In the genomic region with DNA sequence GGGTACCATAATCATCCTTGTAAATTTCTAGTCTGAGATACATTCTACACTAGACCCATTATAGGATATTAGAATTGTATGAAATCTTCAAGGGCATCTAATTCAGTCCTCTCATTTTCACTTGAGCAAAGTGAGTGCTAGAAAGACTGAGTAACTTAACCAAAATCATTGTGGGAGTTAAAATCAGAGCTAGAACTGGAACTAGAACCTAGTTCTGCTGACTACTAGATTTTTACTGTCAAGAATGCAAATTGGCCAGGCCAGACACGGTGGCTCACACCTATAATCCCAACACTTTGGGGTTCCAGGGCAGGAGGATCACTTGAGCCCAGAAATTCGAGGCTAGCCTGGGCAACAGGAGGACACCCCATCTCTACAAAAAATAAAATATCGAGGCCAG, we compare ENCODE assay signal across 17 cellular contexts. TPM values are rescaled to one million over a fixed set of nuclear protein-coding genes. Genes with fewer than 3 reads are reported as not detected.
DNase-seq lines count a peak whose midpoint lies in the region; ATAC-seq and TF ChIP-seq lines count a peak whose summit lies in the region.
"Had no signal": no experiment of that assay in that cellular context is flagged by ENCODE, and none has a peak within 500 bp of the region (broad histone marks: within the 10 kb centered on the region; RNA-seq: fewer than 3 reads in every experiment).

No MANE protein-coding gene starts in this region.

- no peaks in the 10 kb centered on the region for H3K27me3 Mint-ChIP-seq in activated CD4-positive, alpha-beta T cell treated with anti-CD3 and anti-CD28 coated beads for 36 hours
- no peaks in the 10 kb centered on the region for H3K27me3 Mint-ChIP-seq in natural killer cell (ENCODE audit: low read depth in 2 of 2)
- no peaks in the 10 kb centered on the region for H3K27me3 Mint-ChIP-seq in natural killer cell treated with Interleukin-12 subunit alpha and Interleukin-12 subunit beta and Interleukin-15 and Interleukin-18, amount 100 ng/mL, for 72 hours
- H3K27me3 Mint-ChIP-seq in central memory CD8-positive, alpha-beta T cell, result no peaks in the 10 kb centered on the region

- no peak for DNase-seq in activated CD4-positive, alpha-beta T cell treated with anti-CD3 and anti-CD28 coated beads for 36 hours
- DNase-seq in activated CD4-positive, alpha-beta T cell treated with anti-CD3 and anti-CD28 coated beads for 1 hour, result no peak
- no peak for DNase-seq in natural killer cell
- DNase-seq in natural killer cell treated with Interleukin-12 subunit alpha and Interleukin-12 subunit beta and Interleukin-15 and Interleukin-18, amount 100 ng/mL, for 72 hours (ENCODE audit: low spot score), result no peak
- no peak for DNase-seq in central memory CD8-positive, alpha-beta T cell (ENCODE audit: low spot score in 2 of 2)
- no peak for DNase-seq in NCI-H1417 (lab: John Stamatoyannopoulos, UW)
- no peak for DNase-seq in posterior vena cava (ENCODE audit: low spot score)
- DNase-seq: BE2C, IMR-90, Karpas-422, MG63, NCI-H1092, NCI-H2227 treated with DMSO at 0.1 percent for 48 hours, NCI-H524, Peyer's patch had no signal

- no peaks in the 10 kb centered on the region for H3K9me3 Mint-ChIP-seq in activated CD4-positive, alpha-beta T cell treated with anti-CD3 and anti-CD28 coated beads for 36 hours (ENCODE audit: low read depth)
- H3K9me3 Mint-ChIP-seq in natural killer cell, result no peaks in the 10 kb centered on the region
- H3K9me3 Mint-ChIP-seq in natural killer cell treated with Interleukin-12 subunit alpha and Interleukin-12 subunit beta and Interleukin-15 and Interleukin-18, amount 100 ng/mL, for 72 hours, result no peaks in the 10 kb centered on the region
- no peaks in the 10 kb centered on the region for H3K9me3 Mint-ChIP-seq in central memory CD8-positive, alpha-beta T cell

- ATAC-seq in activated CD4-positive, alpha-beta T cell treated with anti-CD3 and anti-CD28 coated beads for 36 hours, result no peak
- ATAC-seq in natural killer cell, result no peak
- ATAC-seq in natural killer cell treated with Interleukin-12 subunit alpha and Interleukin-12 subunit beta and Interleukin-15 and Interleukin-18, amount 100 ng/mL, for 72 hours, result no peak
- ATAC-seq in central memory CD8-positive, alpha-beta T cell (replicated peaks; ENCODE audit: extremely low read depth, poor library complexity, severe bottlenecking), result no peak
- ATAC-seq in GM21447 (IDR thresholded peaks at IDR 0.05; ENCODE audit: unreplicated experiment), result no peak
- ATAC-seq: Right ventricle myocardium inferior had no signal

- H3K4me3 Mint-ChIP-seq in activated CD4-positive, alpha-beta T cell treated with anti-CD3 and anti-CD28 coated beads for 36 hours, result no peak overlapping the region
- no peak overlapping the region for H3K4me3 Mint-ChIP-seq in natural killer cell
- H3K4me3 Mint-ChIP-seq in natural killer cell treated with Interleukin-12 subunit alpha and Interleukin-12 subunit beta and Interleukin-15 and Interleukin-18, amount 100 ng/mL, for 72 hours, result no peak overlapping the region
- peak overlapping the region; percentile 20 for H3K4me3 Mint-ChIP-seq in central memory CD8-positive, alpha-beta T cell

- H3K4me1 Mint-ChIP-seq in activated CD4-positive, alpha-beta T cell treated with anti-CD3 and anti-CD28 coated beads for 36 hours, result peaks cover 87% of the 10 kb centered on the region
- H3K4me1 Mint-ChIP-seq in natural killer cell, result peaks cover 67 to 73% of the 10 kb centered on the region in 2 donors
- H3K4me1 Mint-ChIP-seq in natural killer cell treated with Interleukin-12 subunit alpha and Interleukin-12 subunit beta and Interleukin-15 and Interleukin-18, amount 100 ng/mL, for 72 hours (ENCODE audit: low read depth in 2 of 2), result peaks cover 49 to 76% of the 10 kb centered on the region in 2 donors
- peaks cover 85% of the 10 kb centered on the region for H3K4me1 Mint-ChIP-seq in central memory CD8-positive, alpha-beta T cell

- CTCF ChIA-PET in activated CD4-positive, alpha-beta T cell treated with anti-CD3 and anti-CD28 coated beads for 36 hours (lab: Charles Lee), result interaction anchor here (0.6 to 1.0 kb wide), 2 partner anchors 15 to 243 kb away, joined by 4 to 5 read pairs; no protein-coding TSS in a partner anchor

- POLR2A ChIA-PET in activated CD4-positive, alpha-beta T cell treated with anti-CD3 and anti-CD28 coated beads for 36 hours (lab: Charles Lee), result no interaction called here

- peak overlapping the region; percentile 20 for H3K27ac Mint-ChIP-seq in activated CD4-positive, alpha-beta T cell treated with anti-CD3 and anti-CD28 coated beads for 36 hours
- peak overlapping the region; percentile 29 to 83 for H3K27ac Mint-ChIP-seq in natural killer cell
- no peak overlapping the region for H3K27ac Mint-ChIP-seq in natural killer cell treated with Interleukin-12 subunit alpha and Interleukin-12 subunit beta and Interleukin-15 and Interleukin-18, amount 100 ng/mL, for 72 hours
- no peak overlapping the region for H3K27ac Mint-ChIP-seq in central memory CD8-positive, alpha-beta T cell (ENCODE audit: low read depth)

- H3K36me3 Mint-ChIP-seq in activated CD4-positive, alpha-beta T cell treated with anti-CD3 and anti-CD28 coated beads for 36 hours (ENCODE audit: low read depth), result no peaks in the 10 kb centered on the region
- no peaks in the 10 kb centered on the region for H3K36me3 Mint-ChIP-seq in natural killer cell
- H3K36me3 Mint-ChIP-seq in natural killer cell treated with Interleukin-12 subunit alpha and Interleukin-12 subunit beta and Interleukin-15 and Interleukin-18, amount 100 ng/mL, for 72 hours, result no peaks in the 10 kb centered on the region
- peaks cover 4% of the 10 kb centered on the region for H3K36me3 Mint-ChIP-seq in central memory CD8-positive, alpha-beta T cell (ENCODE audit: insufficient read depth)

- no peak for TF ChIP-seq CTCF in natural killer cell (IDR thresholded peaks at IDR 0.05)

- intact Hi-C loops in activated CD4-positive, alpha-beta T cell treated with anti-CD3 and anti-CD28 coated beads for 36 hours (cut with DNase I, micrococcal nuclease), result no loop called here
- intact Hi-C loops in natural killer cell (cut with micrococcal nuclease) (no loop called here), posterior vena cava (cut with DNase I) (no loop called here)

RNA-seq across cellular contexts. Expression of gene ADD3, which starts 53.9 kb away (rescaled TPM):
- total RNA-seq in activated CD4-positive, alpha-beta T cell treated with anti-CD3 and anti-CD28 coated beads for 36 hours, result 100 to 1,000 TPM in 1 of 2 experiments, 10 to 100 TPM in 1; 72.5 to 101 TPM
- 100 to 1,000 TPM; 341 to 437 (median 344) TPM for total RNA-seq in natural killer cell
- 10 to 100 TPM; 44.0 to 81.5 TPM for total RNA-seq in natural killer cell treated with Interleukin-12 subunit alpha and Interleukin-12 subunit beta and Interleukin-15 and Interleukin-18, amount 100 ng/mL, for 72 hours
- 100 to 1,000 TPM in 1 of 2 donors, 10 to 100 TPM in 1; 95.0 to 116 TPM for total RNA-seq in posterior vena cava

Comparison
In these comparisons a context has a peak if more than half of its experiments do, and no peak if none do; other contexts are left out.
1. H3K27ac Mint-ChIP-seq: peak in activated CD4-positive, alpha-beta T cell treated with anti-CD3 and anti-CD28 coated beads for 36 hours (single experiment) and natural killer cell (2 of 2); none in natural killer cell treated with Interleukin-12 subunit alpha and Interleukin-12 subunit beta and Interleukin-15 and Interleukin-18, amount 100 ng/mL, for 72 hours (0 of 2) and central memory CD8-positive, alpha-beta T cell (single experiment).